In the genomic region with DNA sequence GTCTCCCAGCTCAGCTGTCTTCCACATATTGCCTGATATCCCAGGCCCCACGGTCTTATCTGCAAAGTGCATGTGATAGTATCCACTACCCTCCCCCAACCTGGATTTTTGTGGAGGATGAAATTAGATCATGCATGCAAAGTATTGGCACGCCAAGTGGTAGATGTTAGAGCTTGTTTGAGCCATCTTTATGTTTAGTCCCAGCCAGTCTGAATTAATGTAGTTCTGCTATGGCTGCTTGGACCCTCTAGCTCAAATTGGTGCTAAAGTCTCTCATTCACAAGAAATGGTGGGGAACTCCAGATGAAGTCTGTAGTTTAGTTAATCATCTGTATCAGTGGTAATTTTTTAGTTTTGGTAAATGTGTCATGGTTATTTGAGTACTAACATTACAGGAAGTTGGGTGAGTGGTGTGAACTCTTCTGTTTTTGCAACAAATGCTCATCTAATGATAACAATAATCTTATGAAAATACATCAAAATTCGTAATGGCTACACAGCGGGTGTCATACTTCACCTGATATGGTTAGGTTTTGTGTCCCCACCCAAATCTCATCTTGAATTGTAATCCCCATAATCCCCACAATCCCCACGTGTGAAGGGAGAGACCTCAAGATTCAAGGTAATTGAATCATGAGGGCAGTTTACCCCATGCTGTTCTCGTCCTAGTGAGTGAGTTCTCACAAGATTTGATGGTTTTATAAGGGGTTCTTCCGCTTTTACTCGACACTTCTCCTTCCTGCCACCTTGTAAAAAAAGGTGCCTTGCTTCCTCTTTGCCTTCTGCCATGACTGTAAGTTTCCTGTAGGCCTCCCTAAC, we compare ENCODE assay signal across 11 cellular contexts.
DNase-seq lines count a peak whose midpoint lies in the region; ATAC-seq lines count a peak whose summit lies in the region.
"Had no signal": no experiment of that assay in that cellular context is flagged by ENCODE, and none has a peak within 500 bp of the region (broad histone marks: within the 10 kb centered on the region; RNA-seq: fewer than 3 reads in every experiment).

No MANE protein-coding gene starts in this region.

- H3K36me3 Mint-ChIP-seq in activated CD8-positive, alpha-beta T cell treated with anti-CD3 and anti-CD28 coated beads, Interleukin-2, amount 10 ng/mL, durations not matched to agents 7 days and 5 days (ENCODE audit: low read depth), result peaks cover 18% of the 10 kb centered on the region
- H3K36me3 Mint-ChIP-seq in stimulated activated effector memory CD8-positive, alpha-beta T cell treated with anti-CD3 and anti-CD28 coated beads, Interleukin-12 subunit alpha, Interleukin-12 subunit beta, amount 100 ng/mL, for 72 hours, result peaks cover 3% of the 10 kb centered on the region

- POLR2A ChIA-PET in activated CD8-positive, alpha-beta T cell treated with anti-CD3 and anti-CD28 coated beads, Interleukin-2, amount 10 ng/mL, durations not matched to agents 7 days and 5 days (lab: Charles Lee), result interaction anchor here (1.5 kb wide), 1 partner anchor 16 kb away, joined by 3 read pairs; no protein-coding TSS in a partner anchor

- peaks cover 53% of the 10 kb centered on the region for H3K4me1 Mint-ChIP-seq in activated CD8-positive, alpha-beta T cell treated with anti-CD3 and anti-CD28 coated beads, Interleukin-2, amount 10 ng/mL, durations not matched to agents 7 days and 5 days (ENCODE audit: low read depth)
- peaks cover 56% of the 10 kb centered on the region for H3K4me1 Mint-ChIP-seq in stimulated activated effector memory CD8-positive, alpha-beta T cell treated with anti-CD3 and anti-CD28 coated beads, Interleukin-12 subunit alpha, Interleukin-12 subunit beta, amount 100 ng/mL, for 72 hours

- peak; percentile 3 for DNase-seq in activated gamma-delta T cell treated with anti-CD3 and anti-CD28 coated beads, Interleukin-2, amount 50 U/mL, for 16 hours (ENCODE audit: low read depth)
- no peak for DNase-seq in activated gamma-delta T cell treated with Interleukin-2 at 50 U/mL for 16 hours
- DNase-seq in activated CD8-positive, alpha-beta T cell treated with anti-CD3 and anti-CD28 coated beads, Interleukin-2, amount 10 ng/mL, durations not matched to agents 7 days and 5 days, result no peak
- peak in 1 of 2 donors; percentile 75 for DNase-seq in stimulated activated effector memory CD8-positive, alpha-beta T cell treated with anti-CD3 and anti-CD28 coated beads, Interleukin-12 subunit alpha, Interleukin-12 subunit beta, amount 100 ng/mL, for 72 hours (ENCODE audit: low spot score in 2 of 2)
- DNase-seq in SKM-1 (lab: John Stamatoyannopoulos, UW; ENCODE audit: unreplicated experiment), result no peak
- no peak for DNase-seq in substantia nigra (lab: John Stamatoyannopoulos, UW)

- ATAC-seq in HG03460 (IDR thresholded peaks at IDR 0.05; ENCODE audit: unreplicated experiment) (peak; percentile 46), HG02885 (IDR thresholded peaks at IDR 0.05; ENCODE audit: poor library complexity, unreplicated experiment) (no peak)
- no peak for ATAC-seq in activated CD8-positive, alpha-beta T cell treated with anti-CD3 and anti-CD28 coated beads, Interleukin-2, amount 10 ng/mL, durations not matched to agents 7 days and 5 days
- ATAC-seq in stimulated activated effector memory CD8-positive, alpha-beta T cell treated with anti-CD3 and anti-CD28 coated beads, Interleukin-12 subunit alpha, Interleukin-12 subunit beta, amount 100 ng/mL, for 72 hours, result peak; percentile 87

- peaks cover 17% of the 10 kb centered on the region for H3K9me3 Mint-ChIP-seq in activated CD8-positive, alpha-beta T cell treated with anti-CD3 and anti-CD28 coated beads, Interleukin-2, amount 10 ng/mL, durations not matched to agents 7 days and 5 days (ENCODE audit: insufficient read depth)
- peaks cover 4% of the 10 kb centered on the region for H3K9me3 Mint-ChIP-seq in stimulated activated effector memory CD8-positive, alpha-beta T cell treated with anti-CD3 and anti-CD28 coated beads, Interleukin-12 subunit alpha, Interleukin-12 subunit beta, amount 100 ng/mL, for 72 hours

- H3K27ac Mint-ChIP-seq in activated CD8-positive, alpha-beta T cell treated with anti-CD3 and anti-CD28 coated beads, Interleukin-2, amount 10 ng/mL, durations not matched to agents 7 days and 5 days, result peak overlapping the region; percentile 76
- H3K27ac Mint-ChIP-seq in stimulated activated effector memory CD8-positive, alpha-beta T cell treated with anti-CD3 and anti-CD28 coated beads, Interleukin-12 subunit alpha, Interleukin-12 subunit beta, amount 100 ng/mL, for 72 hours, result peak overlapping the region; percentile 81

- CTCF ChIA-PET in activated CD8-positive, alpha-beta T cell treated with anti-CD3 and anti-CD28 coated beads, Interleukin-2, amount 10 ng/mL, durations not matched to agents 7 days and 5 days (lab: Charles Lee), result interaction anchor here (1.0 kb wide), 1 partner anchor 196 kb away, joined by 3 read pairs; no protein-coding TSS in a partner anchor

- no peaks in the 10 kb centered on the region for H3K27me3 Mint-ChIP-seq in activated CD8-positive, alpha-beta T cell treated with anti-CD3 and anti-CD28 coated beads, Interleukin-2, amount 10 ng/mL, durations not matched to agents 7 days and 5 days (ENCODE audit: low read depth)

- no peak overlapping the region for H3K4me3 Mint-ChIP-seq in activated CD8-positive, alpha-beta T cell treated with anti-CD3 and anti-CD28 coated beads, Interleukin-2, amount 10 ng/mL, durations not matched to agents 7 days and 5 days
- peak overlapping the region; percentile 2 for H3K4me3 Mint-ChIP-seq in stimulated activated effector memory CD8-positive, alpha-beta T cell treated with anti-CD3 and anti-CD28 coated beads, Interleukin-12 subunit alpha, Interleukin-12 subunit beta, amount 100 ng/mL, for 72 hours

- no peak overlapping the region for H3K27ac ChIP-seq in substantia nigra (ENCODE audit: low read depth, low read length, poor library complexity, severe bottlenecking)
- H3K27ac ChIP-seq: BLaER1 treated with 17β-estradiol and CSF1 and Interleukin-3, amounts not matched to agents 10 nM and 100 nM; KMS-11; prostate gland had no signal

Comparison
In these comparisons a context has a peak if more than half of its experiments do, and no peak if none do; other contexts are left out.
1. ATAC-seq: peak in HG03460 (single experiment) and stimulated activated effector memory CD8-positive, alpha-beta T cell treated with anti-CD3 and anti-CD28 coated beads, Interleukin-12 subunit alpha, Interleukin-12 subunit beta, amount 100 ng/mL, for 72 hours (single experiment); none in activated CD8-positive, alpha-beta T cell treated with anti-CD3 and anti-CD28 coated beads, Interleukin-2, amount 10 ng/mL, durations not matched to agents 7 days and 5 days (single experiment) and HG02885 (single experiment).